In the genomic region with DNA sequence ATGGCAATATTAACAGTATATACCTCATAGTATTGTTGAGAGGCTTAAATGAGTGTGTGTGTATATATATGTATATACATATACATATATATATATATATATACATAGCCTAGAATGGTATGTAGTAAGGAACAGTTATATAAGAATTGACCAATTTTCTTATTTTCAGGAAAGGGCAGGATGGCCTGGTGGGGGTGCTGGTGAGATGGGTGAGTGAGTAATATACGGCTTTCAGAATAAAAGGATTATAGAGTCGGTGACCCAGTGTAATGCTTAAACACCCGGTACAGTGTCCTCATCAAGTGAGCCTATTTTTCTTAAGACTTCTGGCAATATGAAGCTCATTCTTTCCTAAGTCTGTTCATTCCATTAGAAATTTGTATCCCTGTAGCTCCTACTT, we compare ENCODE assay signal across 17 cellular contexts. TPM values are rescaled to one million over a fixed set of nuclear protein-coding genes. Genes with fewer than 3 reads are reported as not detected.
"Had no signal": no experiment of that assay in that cellular context is flagged by ENCODE, and none has a peak within 500 bp of the region (broad histone marks: within the 10 kb centered on the region; RNA-seq: fewer than 3 reads in every experiment).

No MANE protein-coding gene starts in this region.

- DNase-seq: activated CD4-positive, alpha-beta T cell treated with anti-CD3 and anti-CD28 coated beads for 4 hours; activated CD8-positive, alpha-beta memory T cell treated with anti-CD3 and anti-CD28 coated beads, Interleukin-2, amount 50 U/mL, for 48 hours; activated CD8-positive, alpha-beta T cell treated with anti-CD3 and anti-CD28 coated beads, Interleukin-2, amount 10 ng/mL, durations not matched to agents 7 days and 5 days; activated naive CD8-positive, alpha-beta T cell treated with anti-CD3 and anti-CD28 coated beads, Interleukin-2, amount 10 ng/mL, durations not matched to agents 7 days and 5 days; anterior cingulate cortex; colonic mucosa; kidney; left ventricle myocardium superior; mesenchymal stem cell; occipital lobe; stimulated activated CD4-positive, alpha-beta T cell treated with anti-CD3 and anti-CD28 coated beads, Interleukin-12 subunit alpha, Interleukin-12 subunit beta, amount 100 ng/mL, for 4 hours; stimulated activated naive CD4-positive, alpha-beta T cell; upper lobe of left lung had no signal

- H3K27ac ChIP-seq: colonic mucosa, upper lobe of left lung had no signal

- H3K4me1 ChIP-seq: colonic mucosa, upper lobe of left lung had no signal

- H3K36me3 ChIP-seq: colonic mucosa, upper lobe of left lung had no signal

- H3K9me3 ChIP-seq: colonic mucosa, upper lobe of left lung had no signal

- H3K27me3 ChIP-seq: colonic mucosa, upper lobe of left lung had no signal

- ATAC-seq: activated CD8-positive, alpha-beta T cell treated with anti-CD3 and anti-CD28 coated beads, Interleukin-2, amount 10 ng/mL, durations not matched to agents 7 days and 5 days; left ventricle myocardium superior had no signal

- H3K4me3 ChIP-seq: colonic mucosa, upper lobe of left lung had no signal

RNA-seq across cellular contexts. Expression of a gene that starts 11.7 kb away (rescaled TPM):
- total RNA-seq: activated CD8-positive, alpha-beta T cell treated with anti-CD3 and anti-CD28 coated beads, Interleukin-2, amount 10 ng/mL, durations not matched to agents 7 days and 5 days; activated naive CD8-positive, alpha-beta T cell treated with anti-CD3 and anti-CD28 coated beads, Interleukin-2, amount 10 ng/mL, durations not matched to agents 7 days and 5 days; bronchial epithelial cell; endothelial cell of umbilical vein; pulmonary artery endothelial cell had no signal
- polyA plus RNA-seq: endothelial cell of umbilical vein, fibroblast of lung had no signal
